ENCODE assay signal across 24 cellular contexts in the genomic region with DNA sequence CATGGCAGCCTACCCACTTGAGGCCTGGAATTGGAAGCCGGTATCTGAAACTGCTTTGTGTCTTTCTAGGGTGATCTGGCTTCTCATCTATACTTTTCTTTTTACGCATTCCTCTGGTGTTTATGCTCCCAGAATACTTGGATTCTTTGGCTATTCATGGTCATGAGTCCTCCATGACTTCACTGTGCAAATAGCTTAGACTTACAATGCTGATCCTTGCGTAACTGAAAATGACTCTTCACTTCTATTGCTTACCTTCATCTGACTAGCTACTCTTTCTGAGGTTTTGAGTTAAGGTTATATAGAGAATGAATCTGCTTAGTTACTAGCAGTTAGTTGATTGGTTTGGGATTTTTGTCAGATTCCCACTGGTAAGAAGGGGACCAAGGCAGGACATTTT.
A peak's percentile ranks its signal among the peaks of the same experiment; 100 is the strongest.
DNase-seq lines count a peak whose midpoint lies in the region; ATAC-seq and TF ChIP-seq lines count a peak whose summit lies in the region.
"Had no signal": no experiment of that assay in that cellular context is flagged by ENCODE, and none has a peak within 500 bp of the region (broad histone marks: within the 10 kb centered on the region; RNA-seq: fewer than 3 reads in every experiment).

No MANE protein-coding gene starts in this region.

- TF ChIP-seq CTCF in PC-3 (conservative IDR thresholded peaks at IDR 0.05; ENCODE audit: low read depth, low read length) (no peak), epithelial cell of proximal tubule (conservative IDR thresholded peaks at IDR 0.05; ENCODE audit: low read depth, low read length) (no peak)

- no peak overlapping the region for H3K9ac ChIP-seq in PC-3 (ENCODE audit: low read length)
- H3K9ac ChIP-seq: BLaER1 treated with 17β-estradiol and CSF1 and Interleukin-3, amounts not matched to agents 10 nM and 100 nM had no signal

- POLR2A ChIA-PET in PC-3 (lab: Charles Lee; ENCODE audit: unreplicated experiment), result no interaction called here

- no peaks in the 10 kb centered on the region for H3K79me2 ChIP-seq in PC-3 (ENCODE audit: low read length)

- H3K4me2 ChIP-seq in PC-3 (ENCODE audit: low read length), result no peak overlapping the region
- H3K4me2 ChIP-seq: BLaER1 treated with 17β-estradiol and CSF1 and Interleukin-3, amounts not matched to agents 10 nM and 100 nM; smooth muscle cell had no signal

- H4K20me1 ChIP-seq in PC-3 (ENCODE audit: low read length), result no peaks in the 10 kb centered on the region
- H4K20me1 ChIP-seq: BLaER1 treated with 17β-estradiol and CSF1 and Interleukin-3, amounts not matched to agents 10 nM and 100 nM had no signal

- peak; percentile 65 for ATAC-seq in PC-3
- ATAC-seq in HG03460 (IDR thresholded peaks at IDR 0.05; ENCODE audit: unreplicated experiment), result no peak
- ATAC-seq: gastrocnemius medialis, psoas muscle had no signal

- H3K9me2 ChIP-seq in PC-3 (replicated peaks; ENCODE audit: low read length), result no peaks in the 10 kb centered on the region

- H3K4me3 ChIP-seq in PC-3 (ENCODE audit: low read length) (no peak overlapping the region), epithelial cell of proximal tubule (ENCODE audit: low read depth, low read length) (no peak overlapping the region)
- H3K4me3 ChIP-seq: BLaER1 treated with 17β-estradiol and CSF1 and Interleukin-3, amounts not matched to agents 10 nM and 100 nM; coronary artery; gastrocnemius medialis; lung; Peyer's patch; psoas muscle; smooth muscle cell; thyroid gland had no signal

- intact Hi-C loops in PC-3 (cut with micrococcal nuclease), result no loop called here

- CTCF ChIA-PET in PC-3 (lab: Charles Lee), result no interaction called here

- no peaks in the 10 kb centered on the region for H3F3A ChIP-seq in PC-3 (ENCODE audit: low read length, unreplicated experiment)

- H3K27ac ChIP-seq in PC-3 (ENCODE audit: low read length), result no peak overlapping the region
- H3K27ac ChIP-seq: BLaER1 treated with 17β-estradiol and CSF1 and Interleukin-3, amounts not matched to agents 10 nM and 100 nM; coronary artery; gastrocnemius medialis; Peyer's patch; psoas muscle; thyroid gland had no signal

- no peaks in the 10 kb centered on the region for H3K36me3 ChIP-seq in PC-3 (ENCODE audit: low read depth, low read length)
- H3K36me3 ChIP-seq: BLaER1 treated with 17β-estradiol and CSF1 and Interleukin-3, amounts not matched to agents 10 nM and 100 nM; gastrocnemius medialis; Peyer's patch; thyroid gland had no signal

- DNase-seq in AG20443 (ENCODE audit: low spot score), result peak; percentile 13
- peak; percentile 86 for DNase-seq in PC-3
- peak; percentile 75 for DNase-seq in epithelial cell of proximal tubule (ENCODE audit: low read depth)
- peak; percentile 64 for DNase-seq in kidney tubule cell (ENCODE audit: low spot score)
- no peak for DNase-seq in RKO (ENCODE audit: low spot score)
- DNase-seq in GM19240 (ENCODE audit: insufficient read length, low spot score), result no peak
- DNase-seq in activated CD8-positive, alpha-beta memory T cell treated with anti-CD3 and anti-CD28 coated beads, Interleukin-2, amount 50 U/mL, for 48 hours, result no peak
- DNase-seq: activated CD4-positive, alpha-beta T cell treated with anti-CD3 and anti-CD28 coated beads, Interleukin-2, amount 10 ng/mL, durations not matched to agents 7 days and 5 days; activated CD8-positive, alpha-beta memory T cell treated with anti-CD3 and anti-CD28 coated beads, Interleukin-2, amount 50 U/mL, for 4 hours; activated naive CD8-positive, alpha-beta T cell treated with anti-CD3 and anti-CD28 coated beads, Interleukin-2, amount 10 ng/mL, durations not matched to agents 7 days and 5 days; DND-41; gastrocnemius medialis; hypothalamus; NCI-H510A treated with DMSO at 0.1 percent for 48 hours; Peyer's patch; psoas muscle; stimulated activated CD4-positive, alpha-beta T cell treated with anti-CD3 and anti-CD28 coated beads, Interleukin-4, amount 100 ng/mL, for 1 hour; stimulated activated naive CD4-positive, alpha-beta T cell treated with Interleukin-2 at 50 U/mL for 16 hours; thyroid gland had no signal

- H2AFZ ChIP-seq in PC-3 (ENCODE audit: low read length), result no peak overlapping the region

- no peaks in the 10 kb centered on the region for H3K27me3 ChIP-seq in PC-3 (ENCODE audit: low read length)
- H3K27me3 ChIP-seq: gastrocnemius medialis, Peyer's patch, thyroid gland had no signal

- BruUV-seq in PC-3 (replicated peaks; lab: Mats Ljungman, UMichigan), result no TSS peak

- H3K4me1 ChIP-seq in PC-3 (ENCODE audit: insufficient read depth, low read length), result peaks cover 12% of the 10 kb centered on the region
- H3K4me1 ChIP-seq: gastrocnemius medialis, Peyer's patch, psoas muscle, thyroid gland had no signal

- no peaks in the 10 kb centered on the region for H3K9me3 ChIP-seq in PC-3 (ENCODE audit: low read length)
- H3K9me3 ChIP-seq: BLaER1 treated with 17β-estradiol and CSF1 and Interleukin-3, amounts not matched to agents 10 nM and 100 nM; gastrocnemius medialis; Peyer's patch; psoas muscle; thyroid gland had no signal

Comparison
In these comparisons a context has a peak if more than half of its experiments do, and no peak if none do; other contexts are left out.
1. DNase-seq: peak in AG20443 (single experiment), PC-3 (single experiment), epithelial cell of proximal tubule (single experiment) and kidney tubule cell (single experiment); none in RKO (single experiment), GM19240 (single experiment) and activated CD8-positive, alpha-beta memory T cell treated with anti-CD3 and anti-CD28 coated beads, Interleukin-2, amount 50 U/mL, for 48 hours (single experiment).